8 cellular contexts compared by ENCODE assay signal in the genomic region with DNA sequence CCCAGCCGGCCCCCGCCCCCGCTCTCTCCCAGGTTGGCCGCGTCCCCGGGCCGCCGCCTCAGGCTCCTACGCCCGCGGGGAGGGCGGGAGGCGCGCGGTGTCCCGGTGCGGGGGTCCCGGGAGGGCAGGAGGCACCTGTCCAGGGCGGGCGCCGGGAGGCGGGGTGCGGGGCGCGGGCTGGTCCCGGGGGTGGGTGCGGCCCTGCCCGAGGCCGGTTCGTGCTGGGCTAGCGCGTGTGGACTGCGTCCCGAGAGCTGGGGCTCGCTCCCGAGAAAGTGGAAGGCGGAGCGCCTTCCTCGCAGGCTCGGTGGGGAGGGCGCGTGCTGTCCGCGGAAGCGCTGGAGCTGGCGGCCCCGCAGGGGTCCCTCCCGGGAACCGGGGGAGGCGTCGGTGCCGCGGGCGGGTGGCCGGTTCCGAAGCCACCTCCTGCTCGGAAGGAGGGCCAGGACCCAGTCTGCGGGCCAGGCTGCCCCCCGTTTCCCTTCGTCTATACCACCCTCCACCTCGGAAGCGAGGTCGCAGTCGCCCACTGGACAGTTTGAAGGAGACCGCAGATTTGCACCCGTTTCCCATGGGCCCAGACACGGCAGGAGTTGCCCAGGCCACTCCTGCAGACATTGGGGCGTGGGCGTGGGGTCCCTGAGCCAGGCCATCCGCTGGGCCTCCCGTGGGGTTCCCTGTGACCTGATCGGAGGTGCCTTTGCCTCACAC. TPM values are rescaled to one million over a fixed set of nuclear protein-coding genes. Genes with fewer than 3 reads are reported as not detected.
DNase-seq lines count a peak whose midpoint lies in the region; ATAC-seq and TF ChIP-seq lines count a peak whose summit lies in the region.

No MANE protein-coding gene starts in this region.

- peaks cover 42% of the 10 kb centered on the region for H4K20me1 ChIP-seq in hepatocyte (ENCODE audit: insufficient read depth, poor library complexity, severe bottlenecking)

- H3K36me3 Mint-ChIP-seq in activated naive CD4-positive, alpha-beta T cell treated with anti-CD3 and anti-CD28 coated beads, Interleukin-2, amount 10 ng/mL, durations not matched to agents 7 days and 5 days = peaks cover 3% of the 10 kb centered on the region

- TF ChIP-seq CTCF in cardiac muscle cell (IDR thresholded peaks at IDR 0.05; ENCODE audit: low read depth, low read length) (no peak), hepatocyte (IDR thresholded peaks at IDR 0.05; ENCODE audit: poor library complexity) (no peak), sigmoid colon (IDR thresholded peaks at IDR 0.05) (no peak)

- H3K9me2 ChIP-seq in hepatocyte (replicated peaks; ENCODE audit: insufficient read depth) = no peaks in the 10 kb centered on the region

- no peak for TF ChIP-seq POLR2A in sigmoid colon (IDR thresholded peaks at IDR 0.05)

- H3K4me3 ChIP-seq in cardiac muscle cell (peak overlapping the region; percentile 93), hepatocyte (peak overlapping the region; percentile 94), sigmoid colon (peak overlapping the region; percentile 48 to 97 (median 94))

- DNase-seq in cardiac muscle cell (ENCODE audit: low read depth in 1 of 2, low spot score in 1 of 2) (peak in 1 of 2 donors; percentile 26), Right ventricle myocardium superior (no peak), hepatocyte (ENCODE audit: low spot score) (peak; percentile 64), sigmoid colon (no peak), globus pallidus (ENCODE audit: low spot score) (no peak), 8988T (no peak)
- peak; percentile 60 for DNase-seq in activated naive CD4-positive, alpha-beta T cell treated with anti-CD3 and anti-CD28 coated beads, Interleukin-2, amount 10 ng/mL, durations not matched to agents 7 days and 5 days

- H3K9me3 Mint-ChIP-seq in activated naive CD4-positive, alpha-beta T cell treated with anti-CD3 and anti-CD28 coated beads, Interleukin-2, amount 10 ng/mL, durations not matched to agents 7 days and 5 days = no peaks in the 10 kb centered on the region

- H3K27me3 ChIP-seq in cardiac muscle cell (no peaks in the 10 kb centered on the region), hepatocyte (no peaks in the 10 kb centered on the region), sigmoid colon (no peaks in the 10 kb centered on the region)

- ATAC-seq in Right ventricle myocardium superior (ENCODE audit: poor library complexity) (no peak), HG03354 (IDR thresholded peaks at IDR 0.05; ENCODE audit: poor library complexity, severe bottlenecking, unreplicated experiment) (peak; percentile 7)

- H3K36me3 ChIP-seq in cardiac muscle cell (no peaks in the 10 kb centered on the region), hepatocyte (replicated peaks; ENCODE audit: insufficient read depth, low read depth) (no peaks in the 10 kb centered on the region), sigmoid colon (no peaks in the 10 kb centered on the region)

- H3K79me2 ChIP-seq in hepatocyte = peaks cover 62% of the 10 kb centered on the region

- H3K4me2 ChIP-seq in hepatocyte = peak overlapping the region; percentile 99

- WGBS in hepatocyte (ENCODE audit: low lambda C conversion rate, missing lambda C conversion rate) = 12% methylated on average over 16 of the region's 72 CpGs
- WGBS in sigmoid colon, 2 donors = 2 to 4% methylated on average over 72 of the region's 72 CpGs

- CTCF ChIA-PET in activated naive CD4-positive, alpha-beta T cell treated with anti-CD3 and anti-CD28 coated beads, Interleukin-2, amount 10 ng/mL, durations not matched to agents 7 days and 5 days (lab: Charles Lee) = no interaction called here

- H3K4me3 Mint-ChIP-seq in activated naive CD4-positive, alpha-beta T cell treated with anti-CD3 and anti-CD28 coated beads, Interleukin-2, amount 10 ng/mL, durations not matched to agents 7 days and 5 days = peak overlapping the region; percentile 95

- H3K27me3 Mint-ChIP-seq in activated naive CD4-positive, alpha-beta T cell treated with anti-CD3 and anti-CD28 coated beads, Interleukin-2, amount 10 ng/mL, durations not matched to agents 7 days and 5 days = no peaks in the 10 kb centered on the region

- H3K4me1 ChIP-seq in cardiac muscle cell (ENCODE audit: low read depth) (peaks cover 31% of the 10 kb centered on the region), hepatocyte (ENCODE audit: insufficient read depth) (peaks cover 16% of the 10 kb centered on the region), sigmoid colon (peaks cover 0 to 81% (median 63%) of the 10 kb centered on the region in 4 donors)

- H3K9me3 ChIP-seq in cardiac muscle cell (ENCODE audit: low read depth) (no peaks in the 10 kb centered on the region), hepatocyte (ENCODE audit: low read depth) (no peaks in the 10 kb centered on the region), sigmoid colon (no peaks in the 10 kb centered on the region)

- H3K27ac ChIP-seq in cardiac muscle cell = peak overlapping the region; percentile 89
- H3K27ac ChIP-seq in hepatocyte = peak overlapping the region; percentile 69
- H3K27ac ChIP-seq in sigmoid colon = peak overlapping the region; percentile 86 to 96 (median 92)

- peaks cover 73% of the 10 kb centered on the region for H3K4me1 Mint-ChIP-seq in activated naive CD4-positive, alpha-beta T cell treated with anti-CD3 and anti-CD28 coated beads, Interleukin-2, amount 10 ng/mL, durations not matched to agents 7 days and 5 days

- no peak for TF ChIP-seq EP300 in sigmoid colon (IDR thresholded peaks at IDR 0.05)

- H3K27ac Mint-ChIP-seq in activated naive CD4-positive, alpha-beta T cell treated with anti-CD3 and anti-CD28 coated beads, Interleukin-2, amount 10 ng/mL, durations not matched to agents 7 days and 5 days = no peak overlapping the region

- intact Hi-C loops in Right ventricle myocardium superior (cut with DNase I) (no loop called here), sigmoid colon (cut with DNase I) (no loop called here)

- peak overlapping the region; percentile 16 for H2AFZ ChIP-seq in hepatocyte

RNA-seq across cellular contexts. Expression of gene ZFYVE21, which starts 0.6 kb away (rescaled TPM):
- total RNA-seq in cardiac muscle cell (118 and 135 TPM in 2 replicates), Right ventricle myocardium superior (46.2 TPM), hepatocyte (39.4 and 59.2 TPM in 2 replicates), sigmoid colon (100 to 1,000 TPM in 1 of 4 donors, 10 to 100 TPM in 3; 84.2 to 106 (median 89.4) TPM)
- polyA plus RNA-seq in cardiac muscle cell (120 and 127 TPM in 2 replicates), hepatocyte (51.3 and 55.2 TPM in 2 replicates), sigmoid colon (10 to 100 TPM; 41.7 to 90.1 (median 61.7) TPM)

RNA-seq across cellular contexts. Expression of gene XRCC3, which starts 1.0 kb away (rescaled TPM):
- 19.1 and 27.5 TPM in 2 replicates for total RNA-seq in cardiac muscle cell
- polyA plus RNA-seq in cardiac muscle cell = 12.1 and 15.8 TPM in 2 replicates
- 2.6 TPM for total RNA-seq in Right ventricle myocardium superior
- 7.1 and 9.1 TPM in 2 replicates for total RNA-seq in hepatocyte
- 7.7 and 8.2 TPM in 2 replicates for polyA plus RNA-seq in hepatocyte
- total RNA-seq in sigmoid colon = 1 to 10 TPM; 1.8 to 7.5 (median 2.0) TPM
- polyA plus RNA-seq in sigmoid colon = 10 to 100 TPM in 1 of 3 donors, 1 to 10 TPM in 2; 3.6 to 15.7 (median 5.1) TPM

Comparison
In these comparisons a context has a peak if more than half of its experiments do, and no peak if none do; other contexts are left out.
1. DNase-seq: peak in activated naive CD4-positive, alpha-beta T cell treated with anti-CD3 and anti-CD28 coated beads, Interleukin-2, amount 10 ng/mL, durations not matched to agents 7 days and 5 days (single experiment) and hepatocyte (single experiment); none in Right ventricle myocardium superior (single experiment), sigmoid colon (single experiment), globus pallidus (single experiment) and 8988T (single experiment).
2. Peak in every context shown above with its lines, with median percentiles within 50 percentile points of each other: H3K27ac ChIP-seq and H3K4me3 ChIP-seq.